1 cellular context compared by ENCODE assay signal in the genomic region with DNA sequence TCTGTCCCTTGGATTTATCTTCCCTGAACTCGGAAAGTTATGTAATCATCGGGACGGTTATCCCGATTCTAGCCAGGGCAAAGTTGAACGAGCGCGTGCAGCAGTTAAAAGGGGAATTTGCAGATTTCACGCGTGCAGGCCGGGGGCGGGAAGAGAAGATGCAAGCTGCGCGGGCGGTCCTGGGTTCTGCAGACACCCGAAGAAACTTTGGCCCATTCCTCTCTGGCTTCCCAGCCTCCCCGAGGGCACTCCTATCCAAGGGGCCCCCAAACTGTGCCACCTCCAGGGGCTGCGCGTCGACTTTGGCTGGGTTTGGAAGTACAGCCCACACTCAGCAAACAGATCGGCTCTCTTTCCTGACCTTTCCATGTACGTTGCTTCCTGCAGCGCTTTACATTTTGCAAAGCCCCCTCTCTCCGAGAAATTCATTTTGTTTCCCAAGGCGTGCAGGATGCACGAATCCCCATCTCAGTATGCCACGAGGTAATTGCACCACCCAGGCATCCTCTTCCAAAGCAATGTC.
TF ChIP-seq lines count a peak whose summit lies in the region.

No MANE protein-coding gene starts in this region.

TF ChIP-seq in GM23338, 12 proteins besides CTCF, POLR2A, EP300 and RAD21 (continued from another document):
- TF ChIP-seq, protein P1, sequence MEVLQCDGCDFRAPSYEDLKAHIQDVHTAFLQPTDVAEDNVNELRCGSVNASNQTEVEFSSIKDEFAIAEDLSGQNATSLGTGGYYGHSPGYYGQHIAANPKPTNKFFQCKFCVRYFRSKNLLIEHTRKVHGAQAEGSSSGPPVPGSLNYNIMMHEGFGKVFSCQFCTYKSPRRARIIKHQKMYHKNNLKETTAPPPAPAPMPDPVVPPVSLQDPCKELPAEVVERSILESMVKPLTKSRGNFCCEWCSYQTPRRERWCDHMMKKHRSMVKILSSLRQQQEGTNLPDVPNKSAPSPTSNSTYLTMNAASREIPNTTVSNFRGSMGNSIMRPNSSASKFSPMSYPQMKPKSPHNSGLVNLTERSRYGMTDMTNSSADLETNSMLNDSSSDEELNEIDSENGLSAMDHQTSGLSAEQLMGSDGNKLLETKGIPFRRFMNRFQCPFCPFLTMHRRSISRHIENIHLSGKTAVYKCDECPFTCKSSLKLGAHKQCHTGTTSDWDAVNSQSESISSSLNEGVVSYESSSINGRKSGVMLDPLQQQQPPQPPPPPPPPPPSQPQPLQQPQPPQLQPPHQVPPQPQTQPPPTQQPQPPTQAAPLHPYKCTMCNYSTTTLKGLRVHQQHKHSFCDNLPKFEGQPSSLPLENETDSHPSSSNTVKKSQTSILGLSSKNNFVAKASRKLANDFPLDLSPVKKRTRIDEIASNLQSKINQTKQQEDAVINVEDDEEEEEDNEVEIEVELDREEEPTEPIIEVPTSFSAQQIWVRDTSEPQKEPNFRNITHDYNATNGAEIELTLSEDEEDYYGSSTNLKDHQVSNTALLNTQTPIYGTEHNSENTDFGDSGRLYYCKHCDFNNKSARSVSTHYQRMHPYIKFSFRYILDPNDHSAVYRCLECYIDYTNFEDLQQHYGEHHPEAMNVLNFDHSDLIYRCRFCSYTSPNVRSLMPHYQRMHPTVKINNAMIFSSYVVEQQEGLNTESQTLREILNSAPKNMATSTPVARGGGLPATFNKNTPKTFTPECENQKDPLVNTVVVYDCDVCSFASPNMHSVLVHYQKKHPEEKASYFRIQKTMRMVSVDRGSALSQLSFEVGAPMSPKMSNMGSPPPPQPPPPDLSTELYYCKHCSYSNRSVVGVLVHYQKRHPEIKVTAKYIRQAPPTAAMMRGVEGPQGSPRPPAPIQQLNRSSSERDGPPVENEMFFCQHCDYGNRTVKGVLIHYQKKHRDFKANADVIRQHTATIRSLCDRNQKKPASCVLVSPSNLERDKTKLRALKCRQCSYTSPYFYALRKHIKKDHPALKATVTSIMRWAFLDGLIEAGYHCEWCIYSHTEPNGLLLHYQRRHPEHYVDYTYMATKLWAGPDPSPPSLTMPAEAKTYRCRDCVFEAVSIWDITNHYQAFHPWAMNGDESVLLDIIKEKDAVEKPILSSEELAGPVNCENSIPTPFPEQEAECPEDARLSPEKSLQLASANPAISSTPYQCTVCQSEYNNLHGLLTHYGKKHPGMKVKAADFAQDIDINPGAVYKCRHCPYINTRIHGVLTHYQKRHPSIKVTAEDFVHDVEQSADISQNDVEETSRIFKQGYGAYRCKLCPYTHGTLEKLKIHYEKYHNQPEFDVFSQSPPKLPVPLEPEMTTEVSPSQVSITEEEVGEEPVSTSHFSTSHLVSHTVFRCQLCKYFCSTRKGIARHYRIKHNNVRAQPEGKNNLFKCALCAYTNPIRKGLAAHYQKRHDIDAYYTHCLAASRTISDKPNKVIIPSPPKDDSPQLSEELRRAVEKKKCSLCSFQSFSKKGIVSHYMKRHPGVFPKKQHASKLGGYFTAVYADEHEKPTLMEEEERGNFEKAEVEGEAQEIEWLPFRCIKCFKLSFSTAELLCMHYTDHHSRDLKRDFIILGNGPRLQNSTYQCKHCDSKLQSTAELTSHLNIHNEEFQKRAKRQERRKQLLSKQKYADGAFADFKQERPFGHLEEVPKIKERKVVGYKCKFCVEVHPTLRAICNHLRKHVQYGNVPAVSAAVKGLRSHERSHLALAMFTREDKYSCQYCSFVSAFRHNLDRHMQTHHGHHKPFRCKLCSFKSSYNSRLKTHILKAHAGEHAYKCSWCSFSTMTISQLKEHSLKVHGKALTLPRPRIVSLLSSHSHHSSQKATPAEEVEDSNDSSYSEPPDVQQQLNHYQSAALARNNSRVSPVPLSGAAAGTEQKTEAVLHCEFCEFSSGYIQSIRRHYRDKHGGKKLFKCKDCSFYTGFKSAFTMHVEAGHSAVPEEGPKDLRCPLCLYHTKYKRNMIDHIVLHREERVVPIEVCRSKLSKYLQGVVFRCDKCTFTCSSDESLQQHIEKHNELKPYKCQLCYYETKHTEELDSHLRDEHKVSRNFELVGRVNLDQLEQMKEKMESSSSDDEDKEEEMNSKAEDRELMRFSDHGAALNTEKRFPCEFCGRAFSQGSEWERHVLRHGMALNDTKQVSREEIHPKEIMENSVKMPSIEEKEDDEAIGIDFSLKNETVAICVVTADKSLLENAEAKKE (CRISPR knock-in tag; IDR thresholded peaks at IDR 0.05) = no peak
- no peak for TF ChIP-seq EZH2 (IDR thresholded peaks at IDR 0.05; ENCODE audit: low read depth, unreplicated experiment)
- no peak for TF ChIP-seq CREB1 (CRISPR knock-in tag; IDR thresholded peaks at IDR 0.05; ENCODE audit: low read depth)
